ENCODE assay signal across 7 cellular contexts in genomic region chr9:72684615-72685014, GRCh38.
"Had no signal": no experiment of that assay in that cellular context is flagged by ENCODE, and none has a peak within 500 bp of the region (broad histone marks: within the 10 kb centered on the region; RNA-seq: fewer than 3 reads in every experiment).

No MANE protein-coding gene starts in this region.

- ATAC-seq: GM12878 had no signal

- H3K4me3 ChIP-seq: GM12878 had no signal

- FAIRE-seq: G401.6, GM12878, GM12891, GM12892, GM18507 had no signal

- DNase-seq: GDM1, GF-D8 had no signal
